In the genomic region with DNA sequence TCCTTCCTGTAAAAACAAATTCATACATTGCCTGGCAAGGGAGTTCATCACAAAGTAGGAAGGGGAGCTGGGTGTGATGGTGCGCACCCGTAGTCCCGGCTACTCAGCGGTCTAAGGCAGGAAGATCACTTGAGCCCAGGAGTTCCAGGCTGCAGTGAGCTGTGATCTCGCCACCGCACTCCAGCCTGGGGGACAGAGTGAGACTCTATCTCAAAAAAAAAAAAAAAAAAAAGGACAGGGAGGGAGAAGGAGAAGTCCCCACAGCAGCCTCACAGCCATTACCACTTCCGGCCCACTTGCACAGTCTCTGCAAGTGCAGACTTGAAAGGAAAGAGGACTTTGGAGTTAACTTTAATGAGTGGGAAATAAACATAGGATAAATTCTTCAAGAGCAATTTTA, we compare ENCODE assay signal across 10 cellular contexts.
A peak's percentile ranks its signal among the peaks of the same experiment; 100 is the strongest.
DNase-seq lines count a peak whose midpoint lies in the region; ATAC-seq and FAIRE-seq lines count a peak whose summit lies in the region.
"Had no signal": no experiment of that assay in that cellular context is flagged by ENCODE, and none has a peak within 500 bp of the region (broad histone marks: within the 10 kb centered on the region; RNA-seq: fewer than 3 reads in every experiment).

No MANE protein-coding gene starts in this region.

- H3K27me3 Mint-ChIP-seq in activated CD8-positive, alpha-beta memory T cell treated with anti-CD3 and anti-CD28 coated beads, Interleukin-2, amount 10 ng/mL, durations not matched to agents 7 days and 5 days, result no peaks in the 10 kb centered on the region

- peak; percentile 50 for ATAC-seq in activated CD8-positive, alpha-beta memory T cell treated with anti-CD3 and anti-CD28 coated beads, Interleukin-2, amount 10 ng/mL, durations not matched to agents 7 days and 5 days
- ATAC-seq in stimulated activated effector memory CD8-positive, alpha-beta T cell treated with anti-CD3 and anti-CD28 coated beads, Interleukin-12 subunit alpha, Interleukin-12 subunit beta, amount 100 ng/mL, for 72 hours, result peak; percentile 59
- no peak for ATAC-seq in HG03342 (IDR thresholded peaks at IDR 0.05; ENCODE audit: unreplicated experiment)
- ATAC-seq: body of pancreas had no signal

- H3K27ac Mint-ChIP-seq in activated CD8-positive, alpha-beta memory T cell treated with anti-CD3 and anti-CD28 coated beads, Interleukin-2, amount 10 ng/mL, durations not matched to agents 7 days and 5 days, result no peak overlapping the region
- no peak overlapping the region for H3K27ac Mint-ChIP-seq in stimulated activated effector memory CD8-positive, alpha-beta T cell treated with anti-CD3 and anti-CD28 coated beads, Interleukin-12 subunit alpha, Interleukin-12 subunit beta, amount 100 ng/mL, for 72 hours

- CTCF ChIA-PET in activated CD8-positive, alpha-beta memory T cell treated with anti-CD3 and anti-CD28 coated beads, Interleukin-2, amount 10 ng/mL, durations not matched to agents 7 days and 5 days (lab: Charles Lee), result interaction anchor here (0.9 to 1.9 kb wide), 3 partner anchors 110 to 365 kb away, joined by 3 to 6 read pairs (median 3); no protein-coding TSS in a partner anchor

- peak; percentile 85 for DNase-seq in activated CD8-positive, alpha-beta memory T cell treated with anti-CD3 and anti-CD28 coated beads, Interleukin-2, amount 10 ng/mL, durations not matched to agents 7 days and 5 days
- DNase-seq in activated CD8-positive, alpha-beta memory T cell treated with anti-CD3 and anti-CD28 coated beads, Interleukin-2, amount 50 U/mL, for 4 hours, result no peak
- DNase-seq in RCC 7860 (ENCODE audit: low spot score) (peak; percentile 60), COLO829 (ENCODE audit: low spot score) (no peak), NCI-H82 (lab: John Stamatoyannopoulos, UW) (no peak)
- peak; percentile 22 for DNase-seq in central memory CD4-positive, alpha-beta T cell
- no peak for DNase-seq in stimulated activated effector memory CD8-positive, alpha-beta T cell treated with anti-CD3 and anti-CD28 coated beads, Interleukin-12 subunit alpha, Interleukin-12 subunit beta, amount 100 ng/mL, for 72 hours (ENCODE audit: low spot score in 2 of 2)
- DNase-seq: left lung had no signal

- peaks cover 3% of the 10 kb centered on the region for H3K36me3 Mint-ChIP-seq in activated CD8-positive, alpha-beta memory T cell treated with anti-CD3 and anti-CD28 coated beads, Interleukin-2, amount 10 ng/mL, durations not matched to agents 7 days and 5 days
- H3K36me3 Mint-ChIP-seq in stimulated activated effector memory CD8-positive, alpha-beta T cell treated with anti-CD3 and anti-CD28 coated beads, Interleukin-12 subunit alpha, Interleukin-12 subunit beta, amount 100 ng/mL, for 72 hours, result no peaks in the 10 kb centered on the region

- no peaks in the 10 kb centered on the region for H3K9me3 Mint-ChIP-seq in activated CD8-positive, alpha-beta memory T cell treated with anti-CD3 and anti-CD28 coated beads, Interleukin-2, amount 10 ng/mL, durations not matched to agents 7 days and 5 days (ENCODE audit: low read depth)
- H3K9me3 Mint-ChIP-seq in stimulated activated effector memory CD8-positive, alpha-beta T cell treated with anti-CD3 and anti-CD28 coated beads, Interleukin-12 subunit alpha, Interleukin-12 subunit beta, amount 100 ng/mL, for 72 hours, result no peaks in the 10 kb centered on the region

- no peak for FAIRE-seq in RCC 7860 (lab: Jason Lieb, UNC)

- H3K4me3 Mint-ChIP-seq in activated CD8-positive, alpha-beta memory T cell treated with anti-CD3 and anti-CD28 coated beads, Interleukin-2, amount 10 ng/mL, durations not matched to agents 7 days and 5 days, result no peak overlapping the region
- H3K4me3 Mint-ChIP-seq in stimulated activated effector memory CD8-positive, alpha-beta T cell treated with anti-CD3 and anti-CD28 coated beads, Interleukin-12 subunit alpha, Interleukin-12 subunit beta, amount 100 ng/mL, for 72 hours, result no peak overlapping the region

- H3K4me1 Mint-ChIP-seq in activated CD8-positive, alpha-beta memory T cell treated with anti-CD3 and anti-CD28 coated beads, Interleukin-2, amount 10 ng/mL, durations not matched to agents 7 days and 5 days, result peaks cover 3% of the 10 kb centered on the region
- peaks cover 14% of the 10 kb centered on the region for H3K4me1 Mint-ChIP-seq in stimulated activated effector memory CD8-positive, alpha-beta T cell treated with anti-CD3 and anti-CD28 coated beads, Interleukin-12 subunit alpha, Interleukin-12 subunit beta, amount 100 ng/mL, for 72 hours

Comparison
In these comparisons a context has a peak if more than half of its experiments do, and no peak if none do; other contexts are left out.
1. DNase-seq: peak in activated CD8-positive, alpha-beta memory T cell treated with anti-CD3 and anti-CD28 coated beads, Interleukin-2, amount 10 ng/mL, durations not matched to agents 7 days and 5 days (single experiment), RCC 7860 (single experiment) and central memory CD4-positive, alpha-beta T cell (single experiment); none in activated CD8-positive, alpha-beta memory T cell treated with anti-CD3 and anti-CD28 coated beads, Interleukin-2, amount 50 U/mL, for 4 hours (single experiment), stimulated activated effector memory CD8-positive, alpha-beta T cell treated with anti-CD3 and anti-CD28 coated beads, Interleukin-12 subunit alpha, Interleukin-12 subunit beta, amount 100 ng/mL, for 72 hours (0 of 2), COLO829 (single experiment) and NCI-H82 (single experiment).